In the genomic region with DNA sequence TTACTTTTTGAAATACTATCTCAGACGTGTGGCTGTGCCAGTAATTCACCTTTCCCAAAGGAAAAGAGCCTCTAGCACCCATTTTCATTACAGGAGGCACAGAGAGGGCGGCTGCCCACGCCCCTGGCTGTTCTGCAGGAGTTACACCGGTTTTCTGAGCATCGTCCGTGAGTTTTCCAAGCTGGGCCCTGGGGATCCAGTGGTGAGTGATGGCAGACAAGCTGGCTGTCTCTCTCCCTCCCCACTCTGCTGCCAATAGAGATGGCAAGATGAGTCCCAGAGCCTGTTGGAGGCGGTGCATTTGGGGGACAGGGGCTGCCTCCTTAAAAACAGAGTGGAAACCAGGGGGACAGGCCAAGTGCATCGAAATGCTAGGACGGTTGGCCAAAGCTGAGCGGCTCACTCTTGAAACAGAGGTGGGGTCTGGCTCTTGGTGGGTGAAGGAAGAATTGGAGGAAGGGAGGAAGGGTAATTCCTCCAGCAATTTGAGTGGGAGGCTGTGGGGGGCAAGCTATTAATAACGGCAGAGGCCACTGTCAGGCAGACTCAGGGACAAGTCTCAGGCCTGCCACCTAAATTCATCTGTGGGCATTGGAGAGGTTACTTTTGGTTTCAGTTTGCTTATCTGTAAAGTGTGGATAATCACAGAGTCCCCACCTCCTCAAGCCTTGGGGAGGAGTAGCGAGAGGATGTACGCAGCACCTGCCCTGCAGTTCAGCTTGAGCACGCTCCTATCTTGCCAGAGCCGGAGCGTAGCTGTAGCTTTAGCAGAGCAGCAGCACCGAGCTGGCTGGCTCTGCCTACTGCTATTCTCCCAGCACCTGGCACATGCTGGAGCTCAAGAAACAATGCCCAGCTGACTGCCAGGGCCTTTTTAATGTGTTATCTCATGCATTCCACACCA, we compare ENCODE assay signal across 9 cellular contexts. TPM values are rescaled to one million over a fixed set of nuclear protein-coding genes. Genes with fewer than 3 reads are reported as not detected.
DNase-seq lines count a peak whose midpoint lies in the region; ATAC-seq and TF ChIP-seq lines count a peak whose summit lies in the region.
"Had no signal": no experiment of that assay in that cellular context is flagged by ENCODE, and none has a peak within 500 bp of the region (broad histone marks: within the 10 kb centered on the region; RNA-seq: fewer than 3 reads in every experiment).

No MANE protein-coding gene starts in this region.

- WGBS in esophagus squamous epithelium, 2 donors: 62 to 85% methylated on average over 4 to 17 of the region's 17 CpGs

- no peaks in the 10 kb centered on the region for H3K27me3 ChIP-seq in esophagus squamous epithelium

- no peak for TF ChIP-seq POLR2A in esophagus squamous epithelium (IDR thresholded peaks at IDR 0.05)

- peak overlapping the region; percentile 84 to 93 for H3K27ac Mint-ChIP-seq in activated naive CD4-positive, alpha-beta T cell treated with anti-CD3 and anti-CD28 coated beads, Interleukin-2, amount 50 U/mL, for 72 hours
- H3K27ac Mint-ChIP-seq in mesothelial cell of epicardium: no peak overlapping the region

- peak; percentile 95 for DNase-seq in OCI-M1 (lab: John Stamatoyannopoulos, UW)
- DNase-seq in activated naive CD4-positive, alpha-beta T cell treated with anti-CD3 and anti-CD28 coated beads, Interleukin-2, amount 50 U/mL, for 72 hours (ENCODE audit: low spot score in 2 of 2): peak; percentile 50 to 59
- DNase-seq in occipital lobe (lab: John Stamatoyannopoulos, UW): peak; percentile 33
- DNase-seq in esophagus squamous epithelium (lab: John Stamatoyannopoulos, UW): no peak
- DNase-seq in mesothelial cell of epicardium (ENCODE audit: low spot score in 2 of 2, unreplicated experiment in 2 of 2): no peak

- H3K9me3 ChIP-seq in esophagus squamous epithelium: no peaks in the 10 kb centered on the region

- no peaks in the 10 kb centered on the region for H3K36me3 Mint-ChIP-seq in activated naive CD4-positive, alpha-beta T cell treated with anti-CD3 and anti-CD28 coated beads, Interleukin-2, amount 50 U/mL, for 72 hours
- no peaks in the 10 kb centered on the region for H3K36me3 Mint-ChIP-seq in mesothelial cell of epicardium

- peak overlapping the region in 1 of 4 donors; percentile 35 for H3K4me3 ChIP-seq in esophagus squamous epithelium

- H3K4me1 Mint-ChIP-seq in mesothelial cell of epicardium: peaks cover 8% of the 10 kb centered on the region

- H3K9me3 Mint-ChIP-seq in activated naive CD4-positive, alpha-beta T cell treated with anti-CD3 and anti-CD28 coated beads, Interleukin-2, amount 50 U/mL, for 72 hours: peaks cover 0 to 4% of the 10 kb centered on the region in 2 donors
- peaks cover 9% of the 10 kb centered on the region for H3K9me3 Mint-ChIP-seq in mesothelial cell of epicardium

- peak; percentile 75 for ATAC-seq in GM18907 (IDR thresholded peaks at IDR 0.05; ENCODE audit: unreplicated experiment)
- peak; percentile 65 for ATAC-seq in HG02885 (IDR thresholded peaks at IDR 0.05; ENCODE audit: poor library complexity, unreplicated experiment)
- peak; percentile 78 to 85 for ATAC-seq in activated naive CD4-positive, alpha-beta T cell treated with anti-CD3 and anti-CD28 coated beads, Interleukin-2, amount 50 U/mL, for 72 hours

- peaks cover 5 to 45% (median 11%) of the 10 kb centered on the region in 3 donors for H3K4me1 ChIP-seq in esophagus squamous epithelium

- TF ChIP-seq CTCF in esophagus squamous epithelium (IDR thresholded peaks at IDR 0.05): no peak
- no peak for TF ChIP-seq CTCF in mesothelial cell of epicardium (IDR thresholded peaks at IDR 0.05; ENCODE audit: unreplicated experiment)

- intact Hi-C loops in esophagus squamous epithelium (cut with DNase I): no loop called here

- H3K27me3 Mint-ChIP-seq in mesothelial cell of epicardium (ENCODE audit: low read depth): no peaks in the 10 kb centered on the region

- peak overlapping the region in 1 of 4 donors; percentile 29 for H3K27ac ChIP-seq in esophagus squamous epithelium

- no peaks in the 10 kb centered on the region for H3K36me3 ChIP-seq in esophagus squamous epithelium

- H3K4me3 Mint-ChIP-seq in mesothelial cell of epicardium: no peak overlapping the region

RNA-seq across cellular contexts. Expression of a gene that starts 7.5 kb away (rescaled TPM):
- total RNA-seq in activated naive CD4-positive, alpha-beta T cell treated with anti-CD3 and anti-CD28 coated beads, Interleukin-2, amount 50 U/mL, for 72 hours: not detected
- total RNA-seq in occipital lobe (0.47 TPM), esophagus squamous epithelium (1 to 10 TPM in 2 of 4 donors, under 1 TPM in 2; 0.11 to 2.7 (median 0.86) TPM), mesothelial cell of epicardium (0.18 to 0.24 TPM (median 0.20 TPM) in 3 replicates)
- total RNA-seq: mononuclear cell; T-helper 2 cell treated with Interferon-gamma antibody and Interleukin-4, amounts not matched to agents 100 ng/mL and 5 ng/mL, for 36 hours had no signal

Comparison
In these comparisons a context has a peak if more than half of its experiments do, and no peak if none do; other contexts are left out.
1. DNase-seq: peak in OCI-M1 (single experiment), activated naive CD4-positive, alpha-beta T cell treated with anti-CD3 and anti-CD28 coated beads, Interleukin-2, amount 50 U/mL, for 72 hours (2 of 2) and occipital lobe (single experiment); none in esophagus squamous epithelium (single experiment) and mesothelial cell of epicardium (0 of 2).
2. Peak in every context shown above with its lines, with median percentiles within 50 percentile points of each other: ATAC-seq.